17 cellular contexts compared by ENCODE assay signal in genomic region chr5:131318455-131318854, GRCh38. TPM values are rescaled to one million over a fixed set of nuclear protein-coding genes. Genes with fewer than 3 reads are reported as not detected.
A peak's percentile ranks its signal among the peaks of the same experiment; 100 is the strongest.
DNase-seq lines count a peak whose midpoint lies in the region; ATAC-seq and TF ChIP-seq lines count a peak whose summit lies in the region.
"Had no signal": no experiment of that assay in that cellular context is flagged by ENCODE, and none has a peak within 500 bp of the region (broad histone marks: within the 10 kb centered on the region; RNA-seq: fewer than 3 reads in every experiment).

No MANE protein-coding gene starts in this region.

- peaks cover 55% of the 10 kb centered on the region for H3K4me1 ChIP-seq in CD4-positive, CD25-positive, alpha-beta regulatory T cell (ENCODE audit: control insufficient read depth, insufficient read depth, low read length, poor library complexity, severe bottlenecking)
- H3K4me1 ChIP-seq in naive thymus-derived CD4-positive, alpha-beta T cell (ENCODE audit: control insufficient read depth in 2 of 2, insufficient read depth in 2 of 2, low read length in 2 of 2): peaks cover 29 to 37% of the 10 kb centered on the region in 2 donors
- peaks cover 0 to 14% (median 8%) of the 10 kb centered on the region in 4 donors for H3K4me1 ChIP-seq in tibial nerve
- H3K4me1 ChIP-seq: BLaER1 had no signal

- POLR2A ChIA-PET in T-cell (lab: Charles Lee): no interaction called here
- POLR2A ChIA-PET in naive thymus-derived CD4-positive, alpha-beta T cell (lab: Charles Lee): interaction anchor here (1.3 kb wide), 1 partner anchor 45 kb away, joined by 3 read pairs; no protein-coding TSS in a partner anchor

- peaks cover 64% of the 10 kb centered on the region for H3K36me3 Mint-ChIP-seq in activated CD8-positive, alpha-beta memory T cell treated with anti-CD3 and anti-CD28 coated beads, Interleukin-2, amount 10 ng/mL, durations not matched to agents 7 days and 5 days
- peaks cover 49% of the 10 kb centered on the region for H3K36me3 Mint-ChIP-seq in CD4-positive, CD25-positive, alpha-beta regulatory T cell
- peaks cover 64% of the 10 kb centered on the region for H3K36me3 Mint-ChIP-seq in T-cell
- H3K36me3 Mint-ChIP-seq in naive thymus-derived CD4-positive, alpha-beta T cell: peaks cover 8 to 62% (median 49%) of the 10 kb centered on the region in 5 donors

- H3K36me3 ChIP-seq in CD4-positive, CD25-positive, alpha-beta regulatory T cell (ENCODE audit: control insufficient read depth, insufficient read depth, low read length): peaks cover 56% of the 10 kb centered on the region
- peaks cover 4 to 38% (median 19%) of the 10 kb centered on the region in 3 experiments for H3K36me3 ChIP-seq in naive thymus-derived CD4-positive, alpha-beta T cell (ENCODE audit: control insufficient read depth in 2 of 3, insufficient read depth in 3 of 3, low read length in 3 of 3)
- H3K36me3 ChIP-seq in tibial nerve: peaks cover 0 to 24% (median 0%) of the 10 kb centered on the region in 3 donors

- ATAC-seq in activated CD8-positive, alpha-beta memory T cell treated with anti-CD3 and anti-CD28 coated beads, Interleukin-2, amount 10 ng/mL, durations not matched to agents 7 days and 5 days: no peak
- ATAC-seq in CD4-positive, CD25-positive, alpha-beta regulatory T cell (ENCODE audit: low read depth in 2 of 2): no peak
- ATAC-seq in T-cell (replicated peaks in 1 of 4): no peak
- ATAC-seq in naive thymus-derived CD4-positive, alpha-beta T cell: no peak
- ATAC-seq: GM23338 had no signal

- no peak overlapping the region for H3K27ac ChIP-seq in CD4-positive, CD25-positive, alpha-beta regulatory T cell (ENCODE audit: insufficient read depth, low read length, poor library complexity, severe bottlenecking)
- no peak overlapping the region for H3K27ac ChIP-seq in naive thymus-derived CD4-positive, alpha-beta T cell (ENCODE audit: low read depth, low read length)
- H3K27ac ChIP-seq in tibial nerve: no peak overlapping the region
- H3K27ac ChIP-seq: BLaER1, HL-60 had no signal

- DNase-seq in activated CD8-positive, alpha-beta memory T cell treated with anti-CD3 and anti-CD28 coated beads, Interleukin-2, amount 10 ng/mL, durations not matched to agents 7 days and 5 days: no peak
- DNase-seq in activated CD8-positive, alpha-beta memory T cell treated with anti-CD3 and anti-CD28 coated beads, Interleukin-2, amount 50 U/mL, for 48 hours: no peak
- no peak for DNase-seq in CD4-positive, CD25-positive, alpha-beta regulatory T cell
- DNase-seq in T-cell: no peak
- DNase-seq in naive thymus-derived CD4-positive, alpha-beta T cell: no peak
- no peak for DNase-seq in tibial nerve (ENCODE audit: low spot score in 2 of 2)
- no peak for DNase-seq in NCI-H2029 treated with DMSO at 0.1 percent for 48 hours (lab: John Stamatoyannopoulos, UW)
- DNase-seq: 8988T, AML-193, COR-L47, DMS153, DMS79 treated with DMSO at 0.1 percent for 48 hours, EL, H7 had no signal

- no peak for TF ChIP-seq CTCF in tibial nerve (IDR thresholded peaks at IDR 0.05)

- peak overlapping the region; percentile 36 for H3K27ac Mint-ChIP-seq in activated CD8-positive, alpha-beta memory T cell treated with anti-CD3 and anti-CD28 coated beads, Interleukin-2, amount 10 ng/mL, durations not matched to agents 7 days and 5 days
- peak overlapping the region in 2 of 3 donors; percentile 72 to 81 for H3K27ac Mint-ChIP-seq in CD4-positive, CD25-positive, alpha-beta regulatory T cell
- H3K27ac Mint-ChIP-seq in T-cell: peak overlapping the region; percentile 15 to 52
- peak overlapping the region in 5 of 9 donors; percentile 9 to 79 (median 41) for H3K27ac Mint-ChIP-seq in naive thymus-derived CD4-positive, alpha-beta T cell
- H3K27ac Mint-ChIP-seq: GM23338 had no signal

- no peak overlapping the region for H3K4me3 Mint-ChIP-seq in activated CD8-positive, alpha-beta memory T cell treated with anti-CD3 and anti-CD28 coated beads, Interleukin-2, amount 10 ng/mL, durations not matched to agents 7 days and 5 days
- peak overlapping the region in 1 of 4 donors; percentile 8 for H3K4me3 Mint-ChIP-seq in CD4-positive, CD25-positive, alpha-beta regulatory T cell
- H3K4me3 Mint-ChIP-seq in T-cell: no peak overlapping the region
- H3K4me3 Mint-ChIP-seq in naive thymus-derived CD4-positive, alpha-beta T cell: no peak overlapping the region
- H3K4me3 Mint-ChIP-seq: GM23338 had no signal

- H3K9me3 ChIP-seq in CD4-positive, CD25-positive, alpha-beta regulatory T cell (ENCODE audit: control insufficient read depth in 2 of 2, low read length in 2 of 2): no peaks in the 10 kb centered on the region
- no peaks in the 10 kb centered on the region for H3K9me3 ChIP-seq in naive thymus-derived CD4-positive, alpha-beta T cell (ENCODE audit: control insufficient read depth in 2 of 3, low read length in 3 of 3)
- H3K9me3 ChIP-seq in tibial nerve: no peaks in the 10 kb centered on the region

- no peaks in the 10 kb centered on the region for H3K27me3 Mint-ChIP-seq in activated CD8-positive, alpha-beta memory T cell treated with anti-CD3 and anti-CD28 coated beads, Interleukin-2, amount 10 ng/mL, durations not matched to agents 7 days and 5 days
- no peaks in the 10 kb centered on the region for H3K27me3 Mint-ChIP-seq in CD4-positive, CD25-positive, alpha-beta regulatory T cell
- no peaks in the 10 kb centered on the region for H3K27me3 Mint-ChIP-seq in T-cell
- H3K27me3 Mint-ChIP-seq in naive thymus-derived CD4-positive, alpha-beta T cell: no peaks in the 10 kb centered on the region

- no peaks in the 10 kb centered on the region for H3K27me3 ChIP-seq in CD4-positive, CD25-positive, alpha-beta regulatory T cell (ENCODE audit: control insufficient read depth, insufficient read depth, low read length)
- no peaks in the 10 kb centered on the region for H3K27me3 ChIP-seq in naive thymus-derived CD4-positive, alpha-beta T cell (ENCODE audit: control insufficient read depth in 2 of 2, insufficient read depth in 2 of 2, low read length in 2 of 2)
- no peaks in the 10 kb centered on the region for H3K27me3 ChIP-seq in tibial nerve
- H3K27me3 ChIP-seq: BLaER1 had no signal

- H3K4me3 ChIP-seq in CD4-positive, CD25-positive, alpha-beta regulatory T cell (ENCODE audit: low read depth, low read length): no peak overlapping the region
- H3K4me3 ChIP-seq in naive thymus-derived CD4-positive, alpha-beta T cell (ENCODE audit: low read length): no peak overlapping the region
- no peak overlapping the region for H3K4me3 ChIP-seq in tibial nerve
- H3K4me3 ChIP-seq: BLaER1, GM23338 had no signal

- peaks cover 66% of the 10 kb centered on the region for H3K4me1 Mint-ChIP-seq in activated CD8-positive, alpha-beta memory T cell treated with anti-CD3 and anti-CD28 coated beads, Interleukin-2, amount 10 ng/mL, durations not matched to agents 7 days and 5 days
- peaks cover 53 to 79% (median 69%) of the 10 kb centered on the region in 4 donors for H3K4me1 Mint-ChIP-seq in CD4-positive, CD25-positive, alpha-beta regulatory T cell
- H3K4me1 Mint-ChIP-seq in T-cell: peaks cover 74 to 82% (median 78%) of the 10 kb centered on the region in 3 donors
- peaks cover 46 to 90% (median 73%) of the 10 kb centered on the region in 7 donors for H3K4me1 Mint-ChIP-seq in naive thymus-derived CD4-positive, alpha-beta T cell

- intact Hi-C loops in naive thymus-derived CD4-positive, alpha-beta T cell (cut with micrococcal nuclease): no loop called here

- no peak for TF ChIP-seq EP300 in tibial nerve (IDR thresholded peaks at IDR 0.05)

- no peak for TF ChIP-seq POLR2A in tibial nerve (IDR thresholded peaks at IDR 0.05)

- no peaks in the 10 kb centered on the region for H3K9me3 Mint-ChIP-seq in activated CD8-positive, alpha-beta memory T cell treated with anti-CD3 and anti-CD28 coated beads, Interleukin-2, amount 10 ng/mL, durations not matched to agents 7 days and 5 days (ENCODE audit: low read depth)
- H3K9me3 Mint-ChIP-seq in CD4-positive, CD25-positive, alpha-beta regulatory T cell: peaks cover 0 to 1% (median 0%) of the 10 kb centered on the region in 7 donors
- H3K9me3 Mint-ChIP-seq in T-cell: peaks cover 0 to 12% (median 0%) of the 10 kb centered on the region in 3 donors
- H3K9me3 Mint-ChIP-seq in naive thymus-derived CD4-positive, alpha-beta T cell: peaks cover 0 to 6% (median 0%) of the 10 kb centered on the region in 11 donors

- CTCF ChIA-PET in activated CD8-positive, alpha-beta memory T cell treated with anti-CD3 and anti-CD28 coated beads, Interleukin-2, amount 10 ng/mL, durations not matched to agents 7 days and 5 days (lab: Charles Lee): no interaction called here
- CTCF ChIA-PET in T-cell (lab: Charles Lee): interaction anchor here in 1 of 2 donors (0.7 kb wide), 1 partner anchor 53 kb away, joined by 3 read pairs; no protein-coding TSS in a partner anchor
- CTCF ChIA-PET in naive thymus-derived CD4-positive, alpha-beta T cell (lab: Charles Lee): no interaction called here

RNA-seq across cellular contexts. Expression of gene CDC42SE2, which starts 54.6 kb away (rescaled TPM):
- 100 to 1,000 TPM; 118 to 149 TPM for total RNA-seq in activated CD8-positive, alpha-beta memory T cell treated with anti-CD3 and anti-CD28 coated beads, Interleukin-2, amount 10 ng/mL, durations not matched to agents 7 days and 5 days
- 241 TPM for total RNA-seq in CD4-positive, CD25-positive, alpha-beta regulatory T cell
- polyA plus RNA-seq in CD4-positive, CD25-positive, alpha-beta regulatory T cell: 100 to 1,000 TPM; 351 to 429 (median 379) TPM
- 100 to 1,000 TPM; 229 to 259 (median 238) TPM for total RNA-seq in T-cell
- total RNA-seq in naive thymus-derived CD4-positive, alpha-beta T cell: 100 to 1,000 TPM; 143 to 265 (median 215) TPM
- polyA plus RNA-seq in naive thymus-derived CD4-positive, alpha-beta T cell: 100 to 1,000 TPM; 348 to 482 TPM
- total RNA-seq in tibial nerve: 10 to 100 TPM; 23.1 to 31.8 (median 28.0) TPM
